Comparison of ENCODE assay signal across 1 cellular context in the genomic region with DNA sequence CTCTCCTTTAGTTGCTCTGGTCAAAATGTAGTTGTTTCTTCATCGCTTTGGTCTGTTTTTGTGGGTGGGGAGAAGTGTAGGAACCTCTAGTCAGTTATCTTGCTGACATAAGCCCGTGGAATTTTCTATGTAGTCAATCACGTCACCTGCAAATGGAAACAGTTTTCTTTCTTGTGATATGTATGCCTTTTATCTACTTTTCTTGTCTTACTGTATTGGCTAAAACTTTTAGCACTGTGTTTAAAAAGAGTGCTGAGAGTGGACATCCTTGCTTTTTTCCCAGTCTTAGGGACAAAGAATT.
TF ChIP-seq lines count a peak whose summit lies in the region.

No MANE protein-coding gene starts in this region.

TF ChIP-seq in HepG2, 621 proteins besides CTCF, POLR2A, EP300 and RAD21 (continued from another document):
- TF ChIP-seq RFX1 (IDR thresholded peaks at IDR 0.05) (no peak), MAF1 (CRISPR knock-in tag; IDR thresholded peaks at IDR 0.05; ENCODE audit: borderline replicate concordance) (no peak), GPN1 (CRISPR knock-in tag; IDR thresholded peaks at IDR 0.05; ENCODE audit: borderline replicate concordance) (no peak), SP1 (IDR thresholded peaks at IDR 0.05) (no peak), SP1 (CRISPR knock-in tag; IDR thresholded peaks at IDR 0.05) (no peak), ZNF460 (CRISPR knock-in tag; IDR thresholded peaks at IDR 0.05; ENCODE audit: borderline replicate concordance) (no peak)
- TF ChIP-seq, protein P1, sequence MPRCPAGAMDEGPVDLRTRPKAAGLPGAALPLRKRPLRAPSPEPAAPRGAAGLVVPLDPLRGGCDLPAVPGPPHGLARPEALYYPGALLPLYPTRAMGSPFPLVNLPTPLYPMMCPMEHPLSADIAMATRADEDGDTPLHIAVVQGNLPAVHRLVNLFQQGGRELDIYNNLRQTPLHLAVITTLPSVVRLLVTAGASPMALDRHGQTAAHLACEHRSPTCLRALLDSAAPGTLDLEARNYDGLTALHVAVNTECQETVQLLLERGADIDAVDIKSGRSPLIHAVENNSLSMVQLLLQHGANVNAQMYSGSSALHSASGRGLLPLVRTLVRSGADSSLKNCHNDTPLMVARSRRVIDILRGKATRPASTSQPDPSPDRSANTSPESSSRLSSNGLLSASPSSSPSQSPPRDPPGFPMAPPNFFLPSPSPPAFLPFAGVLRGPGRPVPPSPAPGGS (CRISPR knock-in tag; IDR thresholded peaks at IDR 0.05), result no peak
- TF ChIP-seq, protein P2, sequence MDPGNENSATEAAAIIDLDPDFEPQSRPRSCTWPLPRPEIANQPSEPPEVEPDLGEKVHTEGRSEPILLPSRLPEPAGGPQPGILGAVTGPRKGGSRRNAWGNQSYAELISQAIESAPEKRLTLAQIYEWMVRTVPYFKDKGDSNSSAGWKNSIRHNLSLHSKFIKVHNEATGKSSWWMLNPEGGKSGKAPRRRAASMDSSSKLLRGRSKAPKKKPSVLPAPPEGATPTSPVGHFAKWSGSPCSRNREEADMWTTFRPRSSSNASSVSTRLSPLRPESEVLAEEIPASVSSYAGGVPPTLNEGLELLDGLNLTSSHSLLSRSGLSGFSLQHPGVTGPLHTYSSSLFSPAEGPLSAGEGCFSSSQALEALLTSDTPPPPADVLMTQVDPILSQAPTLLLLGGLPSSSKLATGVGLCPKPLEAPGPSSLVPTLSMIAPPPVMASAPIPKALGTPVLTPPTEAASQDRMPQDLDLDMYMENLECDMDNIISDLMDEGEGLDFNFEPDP (CRISPR knock-in tag; conservative IDR thresholded peaks at IDR 0.05), result no peak
- TF ChIP-seq, protein P3, sequence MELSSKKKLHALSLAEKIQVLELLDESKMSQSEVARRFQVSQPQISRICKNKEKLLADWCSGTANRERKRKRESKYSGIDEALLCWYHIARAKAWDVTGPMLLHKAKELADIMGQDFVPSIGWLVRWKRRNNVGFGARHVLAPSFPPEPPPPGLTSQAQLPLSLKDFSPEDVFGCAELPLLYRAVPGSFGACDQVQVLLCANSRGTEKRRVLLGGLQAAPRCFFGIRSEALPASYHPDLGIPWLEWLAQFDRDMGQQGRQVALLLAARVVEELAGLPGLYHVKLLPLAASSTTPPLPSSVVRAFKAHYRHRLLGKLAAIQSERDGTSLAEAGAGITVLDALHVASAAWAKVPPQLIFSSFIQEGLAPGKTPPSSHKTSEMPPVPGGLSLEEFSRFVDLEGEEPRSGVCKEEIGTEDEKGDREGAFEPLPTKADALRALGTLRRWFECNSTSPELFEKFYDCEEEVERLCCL (CRISPR knock-in tag; IDR thresholded peaks at IDR 0.05; ENCODE audit: borderline replicate concordance), result no peak
